Comparison of ENCODE assay signal across 24 cellular contexts in the genomic region with DNA sequence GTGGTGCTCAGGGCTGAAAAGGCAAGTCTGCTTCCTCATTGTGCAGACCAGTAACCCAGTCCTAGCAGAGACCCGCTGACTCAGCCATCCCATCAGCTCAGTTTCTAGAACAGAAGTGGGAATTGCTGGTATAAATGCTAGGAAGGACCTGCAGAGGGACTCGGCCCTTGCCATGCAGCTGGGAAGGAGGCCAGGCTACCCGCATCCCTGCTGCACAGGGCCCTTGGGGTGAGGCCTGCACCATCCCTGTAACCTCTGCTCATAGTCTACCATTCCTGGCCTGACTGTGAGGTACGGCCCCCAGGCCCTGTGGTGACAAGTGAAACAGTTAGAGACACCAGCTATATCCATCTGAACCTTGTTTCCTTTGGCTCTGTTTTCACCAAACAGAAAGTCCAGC. TPM values are rescaled to one million over a fixed set of nuclear protein-coding genes. Genes with fewer than 3 reads are reported as not detected.
DNase-seq lines count a peak whose midpoint lies in the region; ATAC-seq, FAIRE-seq and TF ChIP-seq lines count a peak whose summit lies in the region.
"Had no signal": no experiment of that assay in that cellular context is flagged by ENCODE, and none has a peak within 500 bp of the region (broad histone marks: within the 10 kb centered on the region; RNA-seq: fewer than 3 reads in every experiment).

No MANE protein-coding gene starts in this region.

- peaks cover 24% of the 10 kb centered on the region for H3K4me1 Mint-ChIP-seq in GM23338

- H3K27ac Mint-ChIP-seq in GM23338: no peak overlapping the region

- H3K79me1 ChIP-seq in neuronal stem cell (ENCODE audit: low read depth, low read length): no peaks in the 10 kb centered on the region

- H3K23ac ChIP-seq in neuronal stem cell (ENCODE audit: low read depth, low read length, poor library complexity): no peak overlapping the region

- H3K14ac ChIP-seq in neuronal stem cell (ENCODE audit: low read length): no peak overlapping the region

- H3K79me2 ChIP-seq in GM23338 (replicated peaks; ENCODE audit: insufficient read depth) (no peaks in the 10 kb centered on the region), K562 (ENCODE audit: control insufficient read depth, insufficient read depth, low read length) (0 out of 3 replicates have a peak, but pooled peaks cover 4% of the 10 kb centered on the region)

- no peaks in the 10 kb centered on the region for H3K9me1 ChIP-seq in K562 (ENCODE audit: control insufficient read depth, insufficient read depth, low read length)

- H3K4me3 ChIP-seq in GM23338: no peak overlapping the region
- no peak overlapping the region for H3K4me3 ChIP-seq in NB4 (ENCODE audit: low read depth, low read length)
- no peak overlapping the region for H3K4me3 ChIP-seq in K562
- no peak overlapping the region for H3K4me3 ChIP-seq in neuronal stem cell (ENCODE audit: low read length in 2 of 2)
- H3K4me3 ChIP-seq: PC-9, SJCRH30 had no signal

- H3K4ac ChIP-seq in neuronal stem cell (ENCODE audit: low read length): no peak overlapping the region

- CTCF ChIA-PET in K562 (lab: Yijun Ruan, JAX; ENCODE audit: low intra/inter-chr PET ratio): no interaction called here

- H3K9me3 ChIP-seq in K562 (replicated peaks; ENCODE audit: control insufficient read depth, insufficient read depth, low read depth, low read length): no peaks in the 10 kb centered on the region
- H3K9me3 ChIP-seq in neuronal stem cell (replicated peaks in 1 of 2; ENCODE audit: control insufficient read depth in 2 of 2, insufficient read depth in 1 of 2, low read depth in 1 of 2, low read length in 2 of 2): no peaks in the 10 kb centered on the region
- H3K9me3 ChIP-seq: SJCRH30 had no signal

- DNase-seq in GM23338 (ENCODE audit: low spot score): no peak
- peak; percentile 43 for DNase-seq in NB4 (ENCODE audit: low read depth)
- no peak for DNase-seq in K562 (ENCODE audit: extremely low read depth in 1 of 4, low spot score in 3 of 4)
- no peak for DNase-seq in neuronal stem cell (ENCODE audit: low spot score)
- DNase-seq in NCI-H2107 treated with DMSO at 0.1 percent for 48 hours (lab: John Stamatoyannopoulos, UW; ENCODE audit: unreplicated experiment): no peak
- DNase-seq in H4 (ENCODE audit: low spot score): no peak
- DNase-seq: Calu3, DMS153, DND-41, GOT3, Karpas-422, NCI-H1048, NCI-H1417, NCI-H1694, NCI-H2029 treated with DMSO at 0.1 percent for 48 hours, NCI-H2227 treated with DMSO at 0.1 percent for 48 hours, NCI-H526 treated with DMSO at 0.1 percent for 48 hours, PC-9, SJCRH30 had no signal

- no peak for TF ChIP-seq RAD21 in K562 (CRISPR knock-in tag; conservative IDR thresholded peaks at IDR 0.05 in 1 of 2, IDR thresholded peaks at IDR 0.05 in 1 of 2)

- H2BK12ac ChIP-seq in neuronal stem cell (ENCODE audit: low read length): no peak overlapping the region

- H3K27ac ChIP-seq in GM23338 (ENCODE audit: low read depth) (no peak overlapping the region), K562 (ENCODE audit: extremely low read depth, low read depth, low read length) (no peak overlapping the region), neuronal stem cell (replicated peaks; ENCODE audit: low read length) (no peak overlapping the region)
- H3K27ac ChIP-seq: HL-60, PC-9, SJCRH30 had no signal

- no peak for TF ChIP-seq CTCF in GM23338 (conservative IDR thresholded peaks at IDR 0.05; ENCODE audit: low read depth in 2 of 2)
- no peak for TF ChIP-seq CTCF in NB4 (IDR thresholded peaks at IDR 0.05; ENCODE audit: low read depth, low read length)
- no peak for TF ChIP-seq CTCF in K562 (IDR thresholded peaks at IDR 0.05 in 2 of 3, conservative IDR thresholded peaks at IDR 0.05 in 1 of 3; ENCODE audit: insufficient read depth in 2 of 3, low read depth in 1 of 3, low read length in 3 of 3)

- H3K4me3 Mint-ChIP-seq in GM23338: no peak overlapping the region

- H3K9ac ChIP-seq in K562 (ENCODE audit: insufficient read depth in 1 of 2, low read depth in 2 of 2, low read length in 2 of 2) (peak overlapping the region in 1 of 2 experiments; percentile 64; a peak in 2 of 4 replicates), neuronal stem cell (ENCODE audit: low read depth, low read length, poor library complexity) (peak overlapping the region; percentile 2)

- TF ChIP-seq POLR2A in NB4 (IDR thresholded peaks at IDR 0.05; ENCODE audit: extremely low read depth, insufficient read length) (no peak), K562 (conservative IDR thresholded peaks at IDR 0.05) (no peak)

- H2BK5ac ChIP-seq in neuronal stem cell (ENCODE audit: low read length): no peak overlapping the region

- H3K27me3 ChIP-seq in GM23338 (ENCODE audit: insufficient read depth): no peaks in the 10 kb centered on the region
- H3K27me3 ChIP-seq in K562 (ENCODE audit: control insufficient read depth in 2 of 2, insufficient read depth in 2 of 2, low read length in 2 of 2): no peaks in the 10 kb centered on the region
- peaks cover 0 to 29% (median 0%) of the 10 kb centered on the region in 3 experiments for H3K27me3 ChIP-seq in neuronal stem cell (ENCODE audit: control insufficient read depth in 3 of 3, insufficient read depth in 3 of 3, low read depth in 1 of 3, low read length in 3 of 3)
- H3K27me3 ChIP-seq: SJCRH30 had no signal

- H2AK5ac ChIP-seq in neuronal stem cell (ENCODE audit: low read depth, low read length): no peak overlapping the region

- H2AFZ ChIP-seq in GM23338 (no peak overlapping the region), K562 (ENCODE audit: low read depth, low read length) (no peak overlapping the region), neuronal stem cell (ENCODE audit: low read length) (no peak overlapping the region)
- H2AFZ ChIP-seq: PC-9 had no signal

- no peaks in the 10 kb centered on the region for H3K9me2 ChIP-seq in GM23338 (ENCODE audit: insufficient read depth)

- H3K27me3 Mint-ChIP-seq in GM23338 (ENCODE audit: insufficient read depth, low read depth, poor library complexity): peaks cover 4% of the 10 kb centered on the region

- H3F3A ChIP-seq in GM23338 (replicated peaks; ENCODE audit: low read depth): no peaks in the 10 kb centered on the region

- 62% methylated on average over 3 of the region's 4 CpGs for WGBS in K562 (ENCODE audit: insufficient coverage, low coverage, missing lambda C conversion rate)
- no CpG with 5 or more reads among the region's 4 CpGs for WGBS in neuronal stem cell (ENCODE audit: extremely low coverage in 2 of 2, insufficient read length in 2 of 2, insufficient replicate concordance in 1 of 2), 2 donors

- no peak overlapping the region for H4K91ac ChIP-seq in neuronal stem cell (ENCODE audit: low read depth, low read length, poor library complexity)

- no peak overlapping the region for H4K8ac ChIP-seq in neuronal stem cell (ENCODE audit: low read depth, low read length)

- no peak overlapping the region for H2BK15ac ChIP-seq in neuronal stem cell (ENCODE audit: low read length)

- H4K20me1 ChIP-seq in GM23338 (replicated peaks; ENCODE audit: insufficient read depth): no peaks in the 10 kb centered on the region
- H4K20me1 ChIP-seq in K562 (replicated peaks; ENCODE audit: control insufficient read depth, insufficient read depth, low read length): no peaks in the 10 kb centered on the region

- intact Hi-C loops in K562 (cut with micrococcal nuclease): no loop called here

- no peaks in the 10 kb centered on the region for H3K36me3 Mint-ChIP-seq in GM23338 (ENCODE audit: low read depth)

- POLR2A ChIA-PET in K562 (lab: Yijun Ruan, JAX): interaction anchor here (1.1 kb wide), 1 partner anchor 8 kb away, joined by 3 read pairs; no protein-coding TSS in a partner anchor

- no peak overlapping the region for H2BK120ac ChIP-seq in neuronal stem cell (ENCODE audit: low read depth, low read length)

- no peaks in the 10 kb centered on the region for H3K9me3 Mint-ChIP-seq in GM23338

- no TSS peak for BruUV-seq in K562 (replicated peaks; lab: Mats Ljungman, UMichigan)

- H3K18ac ChIP-seq in neuronal stem cell (ENCODE audit: low read length): no peak overlapping the region

- in situ Hi-C loops in K562 (cut with MboI): no loop called here

- FAIRE-seq in K562 (lab: Jason Lieb, UNC): no peak
- FAIRE-seq: GM12892 had no signal

- TF ChIP-seq EP300 in K562 (IDR thresholded peaks at IDR 0.05; ENCODE audit: low read length): no peak

- H3K4me2 ChIP-seq in GM23338 (no peak overlapping the region), K562 (ENCODE audit: insufficient read depth, low read length) (no peak overlapping the region), neuronal stem cell (ENCODE audit: insufficient read depth, low read length, poor library complexity, severe bottlenecking) (no peak overlapping the region)
- H3K4me2 ChIP-seq: PC-9 had no signal

- H3K4me1 ChIP-seq in GM23338 (ENCODE audit: insufficient read depth): no peaks in the 10 kb centered on the region
- peaks cover 0 to 9% of the 10 kb centered on the region in 2 experiments; a peak in 3 of 5 replicates for H3K4me1 ChIP-seq in K562 (replicated peaks in 1 of 2; ENCODE audit: control insufficient read depth in 2 of 2, insufficient read depth in 2 of 2, low read length in 2 of 2)
- peaks cover 0 to 17% of the 10 kb centered on the region in 2 donors for H3K4me1 ChIP-seq in neuronal stem cell (ENCODE audit: control insufficient read depth in 2 of 2, insufficient read depth in 1 of 2, low read depth in 1 of 2, low read length in 2 of 2)
- H3K4me1 ChIP-seq: SJCRH30 had no signal

- peak; percentile 9; the same call in 1 of the 3 replicates for ATAC-seq in GM23338
- no peak for ATAC-seq in K562
- ATAC-seq in GM18861 (IDR thresholded peaks at IDR 0.05; ENCODE audit: unreplicated experiment): no peak
- ATAC-seq: Right ventricle myocardium inferior, SK-N-SH treated with all-trans-retinoic acid at 6 μM for 48 hours had no signal

- H3K36me3 ChIP-seq in GM23338 (ENCODE audit: insufficient read depth) (no peaks in the 10 kb centered on the region), K562 (ENCODE audit: control insufficient read depth, insufficient read depth, low read length) (no peaks in the 10 kb centered on the region; the same call in 2 of the 3 replicates), neuronal stem cell (replicated peaks in 1 of 2; ENCODE audit: control insufficient read depth in 2 of 2, insufficient read depth in 2 of 2, low read length in 2 of 2) (no peaks in the 10 kb centered on the region)
- H3K36me3 ChIP-seq: SJCRH30 had no signal

RNA-seq across cellular contexts. Expression of gene RAB6B, which starts 23.5 kb away (rescaled TPM):
- total RNA-seq in GM23338 (2014; rRNA removed; shearing (Covaris generic)): 2.9 and 3.9 TPM in 2 replicates
- polyA plus RNA-seq in GM23338 (2016; fragmentation: Nextera tagmentation; extraction: Ambion mirVana) (1.2 and 1.4 TPM in 2 replicates), K562 (2011; rRNA removed) (11.3 and 18.1 TPM in 2 replicates), K562 (2014; fragmentation: Illumina TruSeq; extraction: Trizol) (5.2 and 6.3 TPM in 2 replicates), K562 (2014; fragmentation: Nextera tagmentation; extraction: Ambion mirVana) (under 1 TPM; 0.60 to 0.97 TPM), K562 (2014; rRNA removed) (3.0 and 6.7 TPM in 2 replicates)
- total RNA-seq in K562 (2011; cell fraction: chromatin; rRNA removed; ENCODE audit: low replicate concordance): 4.9 and 6.7 TPM in 2 replicates
- total RNA-seq in K562 (2011; cell fraction: nucleolus; rRNA removed): 3.8 and 5.0 TPM in 2 replicates
- 5.4 and 9.9 TPM in 2 replicates for total RNA-seq in K562 (2011; cell fraction: nucleoplasm; rRNA removed)
- total RNA-seq in K562 (2014; rRNA removed) (0.82 and 0.98 TPM in 2 replicates), K562 (2014; rRNA removed; fragmentation: Illumina TruSeq; extraction: Trizol) (1.5 and 1.7 TPM in 2 replicates), K562 (2015; rRNA removed; fragmentation: Illumina TruSeq; extraction: Trizol) (0.69 and 1.4 TPM in 2 replicates), K562 (2021) (9.8 and 11.4 TPM in 2 replicates)
- polyA plus RNA-seq in K562 (2011; cell fraction: cytosol; rRNA removed): 11.5 and 18.2 TPM in 2 replicates
- 12.1 and 16.6 TPM in 2 replicates for polyA plus RNA-seq in K562 (2011; cell fraction: nucleus; rRNA removed)
- polyA plus RNA-seq in K562 (2012): 6.3 and 12.8 TPM in 2 replicates
- polyA minus RNA-seq in K562 (2011; rRNA and poly(A)+ RNA removed): 12.7 and 20.1 TPM in 2 replicates
- polyA minus RNA-seq in K562 (2011; cell fraction: cytosol; rRNA and poly(A)+ RNA removed): 6.1 and 8.3 TPM in 2 replicates
- 4.3 and 4.7 TPM in 2 replicates for polyA minus RNA-seq in K562 (2011; cell fraction: nucleus; rRNA and poly(A)+ RNA removed)
- polyA plus RNA-seq in neuronal stem cell (2013, experiment 1 of 2): 18.7 TPM
- polyA plus RNA-seq in neuronal stem cell (2013, experiment 2 of 2): 19.0 TPM
- 1.1 and 1.5 TPM in 2 replicates for total RNA-seq in H4 (2014; rRNA removed; shearing (Covaris generic))
